In genomic region chr11:67640021-67640757, GRCh38 we compare ENCODE assay signal across 1 cellular context.
A peak's percentile ranks its signal among the peaks of the same experiment; 100 is the strongest.
TF ChIP-seq lines count a peak whose summit lies in the region.

No MANE protein-coding gene starts in this region.

TF ChIP-seq in HepG2, 621 proteins besides CTCF, POLR2A, EP300 and RAD21 (continued from another document and continues in another):
- no peak for TF ChIP-seq ZNF281 (CRISPR knock-in tag; IDR thresholded peaks at IDR 0.05; ENCODE audit: borderline replicate concordance)
- no peak for TF ChIP-seq ZNF101 (CRISPR knock-in tag; IDR thresholded peaks at IDR 0.05; ENCODE audit: borderline replicate concordance, low read depth)
- 0 out of 2 replicates have a peak, but pooled peaks have one; percentile 32 for TF ChIP-seq ZNF276 (CRISPR knock-in tag; IDR thresholded peaks at IDR 0.05; ENCODE audit: low read depth)
- no peak for TF ChIP-seq ZNF7 (CRISPR knock-in tag; IDR thresholded peaks at IDR 0.05)
- TF ChIP-seq, protein P1, sequence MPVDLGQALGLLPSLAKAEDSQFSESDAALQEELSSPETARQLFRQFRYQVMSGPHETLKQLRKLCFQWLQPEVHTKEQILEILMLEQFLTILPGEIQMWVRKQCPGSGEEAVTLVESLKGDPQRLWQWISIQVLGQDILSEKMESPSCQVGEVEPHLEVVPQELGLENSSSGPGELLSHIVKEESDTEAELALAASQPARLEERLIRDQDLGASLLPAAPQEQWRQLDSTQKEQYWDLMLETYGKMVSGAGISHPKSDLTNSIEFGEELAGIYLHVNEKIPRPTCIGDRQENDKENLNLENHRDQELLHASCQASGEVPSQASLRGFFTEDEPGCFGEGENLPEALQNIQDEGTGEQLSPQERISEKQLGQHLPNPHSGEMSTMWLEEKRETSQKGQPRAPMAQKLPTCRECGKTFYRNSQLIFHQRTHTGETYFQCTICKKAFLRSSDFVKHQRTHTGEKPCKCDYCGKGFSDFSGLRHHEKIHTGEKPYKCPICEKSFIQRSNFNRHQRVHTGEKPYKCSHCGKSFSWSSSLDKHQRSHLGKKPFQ (CRISPR knock-in tag; IDR thresholded peaks at IDR 0.05; ENCODE audit: insufficient replicate concordance): no peak
- TF ChIP-seq, protein P2, sequence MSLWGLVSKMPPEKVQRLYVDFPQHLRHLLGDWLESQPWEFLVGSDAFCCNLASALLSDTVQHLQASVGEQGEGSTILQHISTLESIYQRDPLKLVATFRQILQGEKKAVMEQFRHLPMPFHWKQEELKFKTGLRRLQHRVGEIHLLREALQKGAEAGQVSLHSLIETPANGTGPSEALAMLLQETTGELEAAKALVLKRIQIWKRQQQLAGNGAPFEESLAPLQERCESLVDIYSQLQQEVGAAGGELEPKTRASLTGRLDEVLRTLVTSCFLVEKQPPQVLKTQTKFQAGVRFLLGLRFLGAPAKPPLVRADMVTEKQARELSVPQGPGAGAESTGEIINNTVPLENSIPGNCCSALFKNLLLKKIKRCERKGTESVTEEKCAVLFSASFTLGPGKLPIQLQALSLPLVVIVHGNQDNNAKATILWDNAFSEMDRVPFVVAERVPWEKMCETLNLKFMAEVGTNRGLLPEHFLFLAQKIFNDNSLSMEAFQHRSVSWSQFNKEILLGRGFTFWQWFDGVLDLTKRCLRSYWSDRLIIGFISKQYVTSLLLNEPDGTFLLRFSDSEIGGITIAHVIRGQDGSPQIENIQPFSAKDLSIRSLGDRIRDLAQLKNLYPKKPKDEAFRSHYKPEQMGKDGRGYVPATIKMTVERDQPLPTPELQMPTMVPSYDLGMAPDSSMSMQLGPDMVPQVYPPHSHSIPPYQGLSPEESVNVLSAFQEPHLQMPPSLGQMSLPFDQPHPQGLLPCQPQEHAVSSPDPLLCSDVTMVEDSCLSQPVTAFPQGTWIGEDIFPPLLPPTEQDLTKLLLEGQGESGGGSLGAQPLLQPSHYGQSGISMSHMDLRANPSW (CRISPR knock-in tag; IDR thresholded peaks at IDR 0.05; ENCODE audit: borderline replicate concordance): no peak
- TF ChIP-seq ZC3H13 (CRISPR knock-in tag; IDR thresholded peaks at IDR 0.05): no peak
- TF ChIP-seq HNF1B (CRISPR knock-in tag; IDR thresholded peaks at IDR 0.05): no peak
- no peak for TF ChIP-seq HOXA5 (CRISPR knock-in tag; IDR thresholded peaks at IDR 0.05)
- TF ChIP-seq SNAI1 (CRISPR knock-in tag; IDR thresholded peaks at IDR 0.05; ENCODE audit: borderline replicate concordance): no peak
- no peak for TF ChIP-seq ETV6 (CRISPR knock-in tag; conservative IDR thresholded peaks at IDR 0.05)
- TF ChIP-seq, protein P3, sequence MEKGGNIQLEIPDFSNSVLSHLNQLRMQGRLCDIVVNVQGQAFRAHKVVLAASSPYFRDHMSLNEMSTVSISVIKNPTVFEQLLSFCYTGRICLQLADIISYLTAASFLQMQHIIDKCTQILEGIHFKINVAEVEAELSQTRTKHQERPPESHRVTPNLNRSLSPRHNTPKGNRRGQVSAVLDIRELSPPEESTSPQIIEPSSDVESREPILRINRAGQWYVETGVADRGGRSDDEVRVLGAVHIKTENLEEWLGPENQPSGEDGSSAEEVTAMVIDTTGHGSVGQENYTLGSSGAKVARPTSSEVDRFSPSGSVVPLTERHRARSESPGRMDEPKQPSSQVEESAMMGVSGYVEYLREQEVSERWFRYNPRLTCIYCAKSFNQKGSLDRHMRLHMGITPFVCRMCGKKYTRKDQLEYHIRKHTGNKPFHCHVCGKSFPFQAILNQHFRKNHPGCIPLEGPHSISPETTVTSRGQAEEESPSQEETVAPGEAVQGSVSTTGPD (CRISPR knock-in tag; IDR thresholded peaks at IDR 0.05): no peak
- TF ChIP-seq SKIL (CRISPR knock-in tag; IDR thresholded peaks at IDR 0.05; ENCODE audit: borderline replicate concordance): no peak
- no peak for TF ChIP-seq ZNF710 (CRISPR knock-in tag; IDR thresholded peaks at IDR 0.05; ENCODE audit: borderline replicate concordance)
- no peak for TF ChIP-seq MAZ (IDR thresholded peaks at IDR 0.05; ENCODE audit: borderline replicate concordance, low read depth, low read length)
- 0 out of 2 replicates have a peak, but pooled peaks have one; percentile 63 for TF ChIP-seq MAZ (CRISPR knock-in tag; IDR thresholded peaks at IDR 0.05; ENCODE audit: low read depth)
- no peak for TF ChIP-seq FOXK2 (IDR thresholded peaks at IDR 0.05)
- TF ChIP-seq ZNF460 (CRISPR knock-in tag; IDR thresholded peaks at IDR 0.05; ENCODE audit: borderline replicate concordance): no peak
- no peak for TF ChIP-seq ARID3A (IDR thresholded peaks at IDR 0.05; ENCODE audit: low read depth, low read length)
- TF ChIP-seq, protein P4, sequence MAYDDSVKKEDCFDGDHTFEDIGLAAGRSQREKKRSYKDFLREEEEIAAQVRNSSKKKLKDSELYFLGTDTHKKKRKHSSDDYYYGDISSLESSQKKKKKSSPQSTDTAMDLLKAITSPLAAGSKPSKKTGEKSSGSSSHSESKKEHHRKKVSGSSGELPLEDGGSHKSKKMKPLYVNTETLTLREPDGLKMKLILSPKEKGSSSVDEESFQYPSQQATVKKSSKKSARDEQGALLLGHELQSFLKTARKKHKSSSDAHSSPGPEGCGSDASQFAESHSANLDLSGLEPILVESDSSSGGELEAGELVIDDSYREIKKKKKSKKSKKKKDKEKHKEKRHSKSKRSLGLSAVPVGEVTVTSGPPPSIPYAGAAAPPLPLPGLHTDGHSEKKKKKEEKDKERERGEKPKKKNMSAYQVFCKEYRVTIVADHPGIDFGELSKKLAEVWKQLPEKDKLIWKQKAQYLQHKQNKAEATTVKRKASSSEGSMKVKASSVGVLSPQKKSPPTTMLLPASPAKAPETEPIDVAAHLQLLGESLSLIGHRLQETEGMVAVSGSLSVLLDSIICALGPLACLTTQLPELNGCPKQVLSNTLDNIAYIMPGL (CRISPR knock-in tag; IDR thresholded peaks at IDR 0.05; ENCODE audit: borderline replicate concordance in 1 of 2, low read depth in 1 of 2): peak in 1 of 2 experiments; percentile 65; a peak in 1 of 4 replicates
- TF ChIP-seq ZFP62 (CRISPR knock-in tag; IDR thresholded peaks at IDR 0.05): no peak
- TF ChIP-seq CREM (IDR thresholded peaks at IDR 0.05): no peak
- TF ChIP-seq CREM (CRISPR knock-in tag; IDR thresholded peaks at IDR 0.05): no peak
- no peak for TF ChIP-seq ZNF557 (CRISPR knock-in tag; IDR thresholded peaks at IDR 0.05)
- no peak; the same call in 1 of the 2 replicates for TF ChIP-seq CCDC6 (CRISPR knock-in tag; IDR thresholded peaks at IDR 0.05)
- TF ChIP-seq SP140L (CRISPR knock-in tag; IDR thresholded peaks at IDR 0.05; ENCODE audit: borderline replicate concordance): no peak
- peak; percentile 66; the same call in 1 of the 2 replicates for TF ChIP-seq ZNF564 (CRISPR knock-in tag; IDR thresholded peaks at IDR 0.05)
- no peak for TF ChIP-seq TMF1 (CRISPR knock-in tag; IDR thresholded peaks at IDR 0.05; ENCODE audit: low read depth)
- TF ChIP-seq ZNF3 (CRISPR knock-in tag; IDR thresholded peaks at IDR 0.05): no peak
- TF ChIP-seq ZNF724P (CRISPR knock-in tag; IDR thresholded peaks at IDR 0.05; ENCODE audit: borderline replicate concordance): no peak
- TF ChIP-seq ZNF775 (CRISPR knock-in tag; IDR thresholded peaks at IDR 0.05; ENCODE audit: borderline replicate concordance): no peak
- TF ChIP-seq SYNCRIP (IDR thresholded peaks at IDR 0.05; ENCODE audit: insufficient read depth, low read depth, low read length): no peak
- no peak for TF ChIP-seq ZNF543 (CRISPR knock-in tag; IDR thresholded peaks at IDR 0.05)
- TF ChIP-seq MNT (IDR thresholded peaks at IDR 0.05): peak; percentile 27; the same call in 1 of the 2 replicates
- no peak for TF ChIP-seq ZNF615 (CRISPR knock-in tag; IDR thresholded peaks at IDR 0.05; ENCODE audit: borderline replicate concordance)
- TF ChIP-seq ZNF660 (CRISPR knock-in tag; IDR thresholded peaks at IDR 0.05; ENCODE audit: borderline replicate concordance, low read depth): no peak
- TF ChIP-seq ZNF335 (CRISPR knock-in tag; IDR thresholded peaks at IDR 0.05): no peak
